ENCODE assay signal across 1 cellular context in the genomic region with DNA sequence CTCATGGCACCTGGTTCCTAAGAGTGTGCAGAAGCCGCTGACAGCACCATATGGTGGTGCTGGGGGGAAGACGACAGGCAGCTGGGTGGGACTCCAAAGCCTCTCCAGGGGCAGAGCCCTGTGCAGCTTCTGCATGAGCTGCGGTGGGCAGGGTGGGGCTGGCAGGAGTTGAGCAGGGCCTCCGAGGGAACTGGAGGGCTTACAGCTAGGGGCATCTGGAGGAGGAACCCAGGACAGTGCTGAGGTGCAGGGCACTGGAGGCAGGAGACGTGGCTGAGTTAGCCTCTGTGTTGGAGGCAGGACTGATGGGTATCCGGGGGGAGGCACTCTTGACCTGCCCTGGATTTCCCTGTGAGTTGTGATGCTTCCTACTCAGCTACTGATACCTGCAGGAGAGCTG.
TF ChIP-seq lines count a peak whose summit lies in the region.

No MANE protein-coding gene starts in this region.

TF ChIP-seq in HepG2, 621 proteins besides CTCF, POLR2A, EP300 and RAD21:
- no peak for TF ChIP-seq ZNF746 (CRISPR knock-in tag; IDR thresholded peaks at IDR 0.05)
- TF ChIP-seq AGO2 (optimal IDR thresholded peaks at IDR 0.05; ENCODE audit: low read depth, low read length) = peak; percentile 51
- TF ChIP-seq LCORL (IDR thresholded peaks at IDR 0.05) = no peak
- no peak for TF ChIP-seq LCORL (CRISPR knock-in tag; IDR thresholded peaks at IDR 0.05)
- no peak for TF ChIP-seq ZEB1 (IDR thresholded peaks at IDR 0.05; ENCODE audit: insufficient replicate concordance, low read depth)
- no peak for TF ChIP-seq ZNF761 (CRISPR knock-in tag; conservative IDR thresholded peaks at IDR 0.05)
- peak; percentile 64 for TF ChIP-seq RBM22 (optimal IDR thresholded peaks at IDR 0.05; ENCODE audit: low read length)
- no peak for TF ChIP-seq GPN1 (CRISPR knock-in tag; IDR thresholded peaks at IDR 0.05; ENCODE audit: borderline replicate concordance)
